In genomic region chr15:26766262-26766661, GRCh38 we compare ENCODE assay signal across 20 cellular contexts. TPM values are rescaled to one million over a fixed set of nuclear protein-coding genes. Genes with fewer than 3 reads are reported as not detected.
"Had no signal": no experiment of that assay in that cellular context is flagged by ENCODE, and none has a peak within 500 bp of the region (broad histone marks: within the 10 kb centered on the region; RNA-seq: fewer than 3 reads in every experiment).

No MANE protein-coding gene starts in this region.

- ATAC-seq: activated CD8-positive, alpha-beta T cell treated with anti-CD3 and anti-CD28 coated beads, Interleukin-2, amount 10 ng/mL, durations not matched to agents 7 days and 5 days; PC-3 had no signal

- H3K9me3 ChIP-seq: breast epithelium had no signal

- H3K27ac ChIP-seq: breast epithelium had no signal

- H3K4me1 ChIP-seq: breast epithelium had no signal

- DNase-seq: activated CD4-positive, alpha-beta T cell treated with anti-CD3 and anti-CD28 coated beads for 48 hours; activated CD4-positive, alpha-beta T cell treated with anti-CD3 and anti-CD28 coated beads, Interleukin-2, amount 50 U/mL, for 4 hours; activated CD4-positive, CD25-positive, alpha-beta regulatory T cell treated with anti-CD3 and anti-CD28 coated beads, Interleukin-2, amount 50 U/mL, for 72 hours; activated CD8-positive, alpha-beta memory T cell treated with anti-CD3 and anti-CD28 coated beads, Interleukin-2, amount 50 U/mL, for 48 hours; activated CD8-positive, alpha-beta T cell treated with anti-CD3 and anti-CD28 coated beads, Interleukin-2, amount 10 ng/mL, durations not matched to agents 7 days and 5 days; activated naive CD4-positive, alpha-beta T cell treated with anti-CD3 and anti-CD28 coated beads, Interleukin-2, amount 50 U/mL, for 16 hours; activated T-cell treated with anti-CD3 and anti-CD28 coated beads, Interleukin-2, amount 50 U/mL, for 1 hour; aorta; NCI-H1048; NCI-H146; NCI-H187 treated with DMSO at 0.1 percent for 48 hours; NCI-H2081 treated with DMSO at 0.1 percent for 48 hours; NCI-H446; NCI-H524; PC-3; SHP77 treated with DMSO at 0.1 percent for 48 hours had no signal

- H3K36me3 ChIP-seq: breast epithelium had no signal

- H3K27ac Mint-ChIP-seq: activated CD8-positive, alpha-beta T cell treated with anti-CD3 and anti-CD28 coated beads, Interleukin-2, amount 10 ng/mL, durations not matched to agents 7 days and 5 days; T-helper 1 cell treated with Interleukin-12 subunit alpha and Interleukin-12 subunit beta and Interleukin-4 antibody, amounts not matched to agents 30 μg/mL and 1 μg/mL, for 36 hours had no signal

- H3K4me3 ChIP-seq: breast epithelium had no signal

- H3K4me3 Mint-ChIP-seq: activated CD8-positive, alpha-beta T cell treated with anti-CD3 and anti-CD28 coated beads, Interleukin-2, amount 10 ng/mL, durations not matched to agents 7 days and 5 days; T-helper 1 cell treated with Interleukin-12 subunit alpha and Interleukin-12 subunit beta and Interleukin-4 antibody, amounts not matched to agents 30 μg/mL and 1 μg/mL, for 36 hours had no signal

RNA-seq across cellular contexts. Expression of gene GABRB3, which starts 6.6 kb away (rescaled TPM):
- total RNA-seq: LHCN-M2, M059J had no signal
